20 cellular contexts compared by ENCODE assay signal in genomic region chr5:71564884-71565283, GRCh38.
"Had no signal": no experiment of that assay in that cellular context is flagged by ENCODE, and none has a peak within 500 bp of the region (broad histone marks: within the 10 kb centered on the region; RNA-seq: fewer than 3 reads in every experiment).

No MANE protein-coding gene starts in this region.

- H3K9ac ChIP-seq: neural progenitor cell had no signal

- H3K4me1 ChIP-seq: left ventricle myocardium inferior, neural progenitor cell, prostate gland, stomach, testis had no signal

- H3K9me3 ChIP-seq: left ventricle myocardium inferior, prostate gland, stomach, testis had no signal

- DNase-seq: activated CD4-positive, alpha-beta T cell treated with anti-CD3 and anti-CD28 coated beads for 1 hour; activated CD8-positive, alpha-beta memory T cell treated with anti-CD3 and anti-CD28 coated beads for 24 hours; activated CD8-positive, alpha-beta memory T cell treated with anti-CD3 and anti-CD28 coated beads, Interleukin-2, amount 50 U/mL, for 48 hours; activated gamma-delta T cell; amniotic stem cell; foreskin melanocyte; head of caudate nucleus; kidney glomerular epithelial cell; left ventricle myocardium inferior; mammary epithelial cell; naive B cell; right cardiac atrium; stomach; T-helper 2 cell; testis had no signal

- H3K27ac ChIP-seq: epithelial cell of prostate, left ventricle myocardium inferior, neural progenitor cell, prostate gland, skin epidermis, stomach, testis, VCaP had no signal

- H2AFZ ChIP-seq: neural progenitor cell had no signal

- ATAC-seq: right cardiac atrium had no signal

- H3K27me3 ChIP-seq: neural progenitor cell, stomach, testis had no signal

- H3K4me3 ChIP-seq: left ventricle myocardium inferior, neural progenitor cell, prostate gland, skin epidermis, stomach, testis had no signal

- H3K4me2 ChIP-seq: neural progenitor cell had no signal
